ENCODE assay signal across 9 cellular contexts in the genomic region with DNA sequence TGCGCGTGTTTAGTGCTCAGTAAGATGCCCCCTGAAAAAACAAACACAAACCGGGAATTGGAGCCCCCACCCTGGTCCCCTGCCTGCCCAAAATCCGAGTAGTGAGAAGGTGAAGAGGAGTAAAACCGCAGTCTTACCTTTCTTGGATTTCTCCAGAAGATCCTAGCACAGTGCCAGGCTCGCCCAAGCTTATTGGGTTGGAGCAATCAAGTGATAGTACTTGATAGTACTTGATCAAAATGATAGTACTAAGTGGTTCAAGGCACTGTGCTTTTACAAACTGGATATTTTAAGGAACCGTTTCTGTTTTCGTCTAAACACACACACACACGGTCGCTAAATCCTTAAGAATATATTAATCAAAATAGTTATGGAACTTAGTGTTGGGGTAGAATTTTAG. TPM values are rescaled to one million over a fixed set of nuclear protein-coding genes. Genes with fewer than 3 reads are reported as not detected.
DNase-seq lines count a peak whose midpoint lies in the region; ATAC-seq and TF ChIP-seq lines count a peak whose summit lies in the region.
"Had no signal": no experiment of that assay in that cellular context is flagged by ENCODE, and none has a peak within 500 bp of the region (broad histone marks: within the 10 kb centered on the region; RNA-seq: fewer than 3 reads in every experiment).

No MANE protein-coding gene starts in this region.

- dilution Hi-C loops in mammary epithelial cell (cut with HindIII; ENCODE audit: low sequenced_read_pairs): loop anchor here (25.0 kb wide), 1 partner anchor 167 kb away; no protein-coding TSS in a partner anchor

- intact Hi-C loops in mammary epithelial cell (cut with micrococcal nuclease): no loop called here

- peaks cover 38% of the 10 kb centered on the region for H3K4me1 ChIP-seq in mammary epithelial cell (ENCODE audit: insufficient read depth, low read length)

- TF ChIP-seq CTCF in mammary epithelial cell (conservative IDR thresholded peaks at IDR 0.05 in 1 of 2, IDR thresholded peaks at IDR 0.05 in 1 of 2; ENCODE audit: extremely low read depth in 1 of 2, insufficient read depth in 1 of 2, low read depth in 1 of 2, low read length in 2 of 2) (no peak), type B pancreatic cell (conservative IDR thresholded peaks at IDR 0.05) (no peak)

- H3K4me1 Mint-ChIP-seq in activated naive CD4-positive, alpha-beta T cell treated with anti-CD3 and anti-CD28 coated beads, Interleukin-2, amount 50 U/mL, for 24 hours: peaks cover 74% of the 10 kb centered on the region
- H3K4me1 Mint-ChIP-seq in memory B cell (peaks cover 49% of the 10 kb centered on the region), type B pancreatic cell (ENCODE audit: unreplicated experiment) (peaks cover 13% of the 10 kb centered on the region)

- H3K27ac Mint-ChIP-seq in activated naive CD4-positive, alpha-beta T cell treated with anti-CD3 and anti-CD28 coated beads, Interleukin-2, amount 50 U/mL, for 24 hours: peak overlapping the region; percentile 98
- peak overlapping the region; percentile 96 for H3K27ac Mint-ChIP-seq in memory B cell
- H3K27ac Mint-ChIP-seq in type B pancreatic cell: no peak overlapping the region

- no peak for ATAC-seq in memory B cell (ENCODE audit: low read depth)

- peak overlapping the region; percentile 84 for H2AFZ ChIP-seq in mammary epithelial cell (ENCODE audit: low read depth, low read length)

- no peaks in the 10 kb centered on the region for H3K27me3 Mint-ChIP-seq in activated naive CD4-positive, alpha-beta T cell treated with anti-CD3 and anti-CD28 coated beads, Interleukin-2, amount 50 U/mL, for 24 hours
- H3K27me3 Mint-ChIP-seq in memory B cell: no peaks in the 10 kb centered on the region
- H3K27me3 Mint-ChIP-seq in type B pancreatic cell: peaks cover 10% of the 10 kb centered on the region

- H3K9me3 Mint-ChIP-seq in activated naive CD4-positive, alpha-beta T cell treated with anti-CD3 and anti-CD28 coated beads, Interleukin-2, amount 50 U/mL, for 24 hours: no peaks in the 10 kb centered on the region
- H3K9me3 Mint-ChIP-seq in memory B cell: no peaks in the 10 kb centered on the region
- H3K9me3 Mint-ChIP-seq in type B pancreatic cell: no peaks in the 10 kb centered on the region

- H3K79me2 ChIP-seq in mammary epithelial cell (ENCODE audit: insufficient read depth, low read length): no peaks in the 10 kb centered on the region

- peak overlapping the region; percentile 86 for H3K4me3 Mint-ChIP-seq in activated naive CD4-positive, alpha-beta T cell treated with anti-CD3 and anti-CD28 coated beads, Interleukin-2, amount 50 U/mL, for 24 hours
- H3K4me3 Mint-ChIP-seq in memory B cell (peak overlapping the region; percentile 66), type B pancreatic cell (peak overlapping the region; percentile 83)

- peak overlapping the region; percentile 90 for H3K4me2 ChIP-seq in mammary epithelial cell (ENCODE audit: insufficient read depth, low read depth, low read length)

- no peak for DNase-seq in activated naive CD4-positive, alpha-beta T cell treated with anti-CD3 and anti-CD28 coated beads, Interleukin-2, amount 50 U/mL, for 16 hours
- DNase-seq in mammary epithelial cell (no peak), memory B cell (ENCODE audit: low spot score in 2 of 2) (no peak), type B pancreatic cell (ENCODE audit: extremely low spot score, unreplicated experiment) (no peak), NOMO-1 (lab: John Stamatoyannopoulos, UW; ENCODE audit: unreplicated experiment in 2 of 2) (no peak), COR-L47 (lab: John Stamatoyannopoulos, UW) (no peak), activated gamma-delta T cell (lab: John Stamatoyannopoulos, UW) (no peak)
- DNase-seq: KG1 had no signal

- H3K36me3 Mint-ChIP-seq in activated naive CD4-positive, alpha-beta T cell treated with anti-CD3 and anti-CD28 coated beads, Interleukin-2, amount 50 U/mL, for 24 hours: peaks cover 18% of the 10 kb centered on the region
- peaks cover 2% of the 10 kb centered on the region for H3K36me3 Mint-ChIP-seq in memory B cell
- no peaks in the 10 kb centered on the region for H3K36me3 Mint-ChIP-seq in type B pancreatic cell

- whole genome bisulfite sequencing in mammary epithelial cell (ENCODE audit: low coverage, missing lambda C conversion rate): 82% methylated on average over 6 of the region's 10 CpGs

- no peaks in the 10 kb centered on the region for H3K36me3 ChIP-seq in mammary epithelial cell (ENCODE audit: insufficient read depth, low read length)

- CTCF ChIA-PET in mammary epithelial cell (lab: Charles Lee; ENCODE audit: low non-redundant PET): no interaction called here

- H3K27me3 ChIP-seq in mammary epithelial cell (ENCODE audit: insufficient read depth, low read length): no peaks in the 10 kb centered on the region

- no peaks in the 10 kb centered on the region for H3K9me3 ChIP-seq in mammary epithelial cell (replicated peaks; ENCODE audit: insufficient read depth, low read length)

- H3K9ac ChIP-seq in mammary epithelial cell (ENCODE audit: insufficient read depth, low read length): no peak overlapping the region

- in situ Hi-C loops in mammary epithelial cell (cut with MboI; ENCODE audit: low sequenced_read_pairs in 2 of 2): loop anchor here in 1 of 2 donors (25.0 kb wide), 1 partner anchor 317 kb away; no protein-coding TSS in a partner anchor

- H3K27ac ChIP-seq in mammary epithelial cell (ENCODE audit: insufficient read depth, low read depth, low read length): no peak overlapping the region

- no peaks in the 10 kb centered on the region for H4K20me1 ChIP-seq in mammary epithelial cell (ENCODE audit: insufficient read depth, low read length)

- BruUV-seq in mammary epithelial cell (replicated peaks; lab: Mats Ljungman, UMichigan): no TSS peak

- H3K4me3 ChIP-seq in mammary epithelial cell (replicated peaks in 1 of 3; ENCODE audit: insufficient read depth in 1 of 3, low read depth in 2 of 3, low read length in 3 of 3): peak overlapping the region; percentile 34 to 46 (median 38)

RNA-seq across cellular contexts. Expression of gene TRAF1, which starts 2.8 kb away (rescaled TPM):
- total RNA-seq in mammary epithelial cell (1 to 10 TPM in 1 of 2 donors, under 1 TPM in 1; 0.89 to 1.0 TPM), type B pancreatic cell (ENCODE audit: low replicate concordance) (1.9 and 3.1 TPM in 2 replicates)
- polyA plus RNA-seq in mammary epithelial cell: 0.28 TPM
- not detected for polyA minus RNA-seq in mammary epithelial cell

RNA-seq across cellular contexts. Expression of gene PHF19, which starts 52.4 kb away (rescaled TPM):
- total RNA-seq in mammary epithelial cell (10 to 100 TPM in 1 of 2 donors, 1 to 10 TPM in 1; 4.3 to 52.9 TPM), type B pancreatic cell (ENCODE audit: low replicate concordance) (31.0 and 39.6 TPM in 2 replicates)
- polyA plus RNA-seq in mammary epithelial cell: 60.9 TPM
- polyA minus RNA-seq in mammary epithelial cell: 47.9 TPM
